In the genomic region with DNA sequence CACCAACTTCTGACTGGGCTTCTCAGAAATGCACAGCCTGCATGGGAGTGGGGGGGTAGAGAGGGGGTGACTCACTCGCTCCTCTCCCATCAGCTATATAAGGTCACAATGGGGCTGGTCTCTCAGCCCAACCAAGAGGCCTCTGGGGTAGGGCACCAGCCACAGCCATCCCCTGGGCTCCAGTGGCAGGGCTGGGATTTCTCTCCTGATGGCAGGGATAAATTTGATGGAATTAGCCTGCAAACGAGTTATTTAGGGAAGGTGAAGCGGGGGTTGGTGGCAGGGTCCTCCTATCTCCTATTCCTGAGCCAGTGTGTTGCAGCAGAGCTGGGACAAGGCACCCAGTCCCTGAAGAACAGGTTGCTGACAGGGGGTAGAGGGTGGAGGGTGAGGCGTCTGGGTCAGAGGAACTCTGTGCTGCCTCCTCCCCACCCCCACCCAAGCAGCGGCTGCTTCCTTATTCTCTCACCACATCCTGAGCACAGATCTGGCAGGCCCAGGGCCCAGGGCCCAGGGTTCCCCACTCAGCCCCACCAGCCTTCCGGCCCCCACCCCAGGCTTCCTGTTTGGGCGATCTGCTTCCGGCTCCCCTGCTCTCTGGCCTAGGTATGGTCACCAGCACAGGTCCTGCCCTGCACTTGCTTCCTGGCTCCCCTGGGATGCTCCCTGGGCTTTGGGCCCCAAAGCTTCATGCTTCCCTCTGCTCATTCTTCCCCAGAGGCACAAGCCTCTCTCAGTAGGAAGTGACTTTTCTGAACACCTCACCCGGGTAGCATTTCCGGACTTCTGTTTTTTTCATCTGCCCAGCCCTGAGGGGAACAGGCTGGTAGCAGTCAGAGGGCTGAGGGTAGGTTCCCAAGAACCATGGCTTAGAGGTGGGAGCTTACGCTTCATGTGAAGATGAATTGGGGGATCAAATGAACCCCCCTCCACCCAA, we compare ENCODE assay signal across 8 cellular contexts. TPM values are rescaled to one million over a fixed set of nuclear protein-coding genes. Genes with fewer than 3 reads are reported as not detected.
A peak's percentile ranks its signal among the peaks of the same experiment; 100 is the strongest.
DNase-seq lines count a peak whose midpoint lies in the region; ATAC-seq lines count a peak whose summit lies in the region.

No MANE protein-coding gene starts in this region.

- CTCF ChIA-PET in activated CD4-positive, alpha-beta memory T cell treated with anti-CD3 and anti-CD28 coated beads, Interleukin-2, amount 10 ng/mL, durations not matched to agents 7 days and 5 days (lab: Charles Lee) = interaction anchor here (0.7 to 15.7 kb wide), 7 partner anchors 10 to 232 kb away, joined by 3 to 626 read pairs (median 3); partner anchors contain the start of genes DHX16, MDC1, TUBB and VARS2

- H3K4me1 ChIP-seq in ectodermal cell (ENCODE audit: control insufficient read depth, insufficient read depth, low read length) = peaks cover 47% of the 10 kb centered on the region

- POLR2A ChIA-PET in activated CD4-positive, alpha-beta memory T cell treated with anti-CD3 and anti-CD28 coated beads, Interleukin-2, amount 10 ng/mL, durations not matched to agents 7 days and 5 days (lab: Charles Lee) = interaction anchor here (0.8 to 8.5 kb wide), 15 partner anchors 9 to 190 kb away, joined by 3 to 561 read pairs (median 5); partner anchors contain the start of genes DHX16, MDC1, MRPS18B and NRM

- H3K27ac Mint-ChIP-seq in activated CD4-positive, alpha-beta memory T cell treated with anti-CD3 and anti-CD28 coated beads, Interleukin-2, amount 10 ng/mL, durations not matched to agents 7 days and 5 days = peak overlapping the region; percentile 95

- H3K36me3 ChIP-seq in ectodermal cell (ENCODE audit: control insufficient read depth, insufficient read depth, low read length) = no peaks in the 10 kb centered on the region

- H3K36me3 Mint-ChIP-seq in activated CD4-positive, alpha-beta memory T cell treated with anti-CD3 and anti-CD28 coated beads, Interleukin-2, amount 10 ng/mL, durations not matched to agents 7 days and 5 days (ENCODE audit: low read depth) = peaks cover 83% of the 10 kb centered on the region

- H3K9me3 Mint-ChIP-seq in activated CD4-positive, alpha-beta memory T cell treated with anti-CD3 and anti-CD28 coated beads, Interleukin-2, amount 10 ng/mL, durations not matched to agents 7 days and 5 days = no peaks in the 10 kb centered on the region

- peak overlapping the region; percentile 93 for H3K4me3 Mint-ChIP-seq in activated CD4-positive, alpha-beta memory T cell treated with anti-CD3 and anti-CD28 coated beads, Interleukin-2, amount 10 ng/mL, durations not matched to agents 7 days and 5 days

- DNase-seq in EL (peak; percentile 92), H4 (ENCODE audit: low spot score) (peak; percentile 82), NAMALWA (ENCODE audit: low spot score) (peak; percentile 88), mesenteric fat pad (ENCODE audit: low spot score) (peak; percentile 94)
- peak; percentile 94 for DNase-seq in activated CD4-positive, alpha-beta memory T cell treated with anti-CD3 and anti-CD28 coated beads, Interleukin-2, amount 10 ng/mL, durations not matched to agents 7 days and 5 days
- peak; percentile 74 for DNase-seq in stimulated activated CD8-positive, alpha-beta memory T cell treated with anti-CD3 and anti-CD28 coated beads, Interleukin-12 subunit alpha, Interleukin-12 subunit beta, amount 100 ng/mL, for 4 hours (ENCODE audit: low read depth)

- H3K27me3 Mint-ChIP-seq in activated CD4-positive, alpha-beta memory T cell treated with anti-CD3 and anti-CD28 coated beads, Interleukin-2, amount 10 ng/mL, durations not matched to agents 7 days and 5 days = no peaks in the 10 kb centered on the region

- WGBS in ectodermal cell, 2 experiments = 40% methylated on average over 11 of the region's 11 CpGs

- ATAC-seq in GM18858 (IDR thresholded peaks at IDR 0.05; ENCODE audit: unreplicated experiment) = no peak

- no peaks in the 10 kb centered on the region for H3K27me3 ChIP-seq in ectodermal cell (ENCODE audit: control insufficient read depth, insufficient read depth, low read length, poor library complexity, severe bottlenecking)

- peak overlapping the region; percentile 40 for H3K4me3 ChIP-seq in ectodermal cell (ENCODE audit: insufficient read depth, low read depth, low read length)

- H3K9me3 ChIP-seq in ectodermal cell (ENCODE audit: control insufficient read depth, low read length) = no peaks in the 10 kb centered on the region

- H3K4me1 Mint-ChIP-seq in activated CD4-positive, alpha-beta memory T cell treated with anti-CD3 and anti-CD28 coated beads, Interleukin-2, amount 10 ng/mL, durations not matched to agents 7 days and 5 days = peaks cover 24% of the 10 kb centered on the region

- peak overlapping the region; percentile 70 for H3K27ac ChIP-seq in ectodermal cell (ENCODE audit: insufficient read depth, low read depth, low read length, poor library complexity, severe bottlenecking)

RNA-seq across cellular contexts. Expression of gene PPP1R18, which starts 4.0 kb away (rescaled TPM):
- 49.9 and 50.9 TPM in 2 replicates for total RNA-seq in H4 (2014; rRNA removed; shearing (Covaris generic))
- 100 to 1,000 TPM; 269 to 283 TPM for total RNA-seq in activated CD4-positive, alpha-beta memory T cell treated with anti-CD3 and anti-CD28 coated beads, Interleukin-2, amount 10 ng/mL, durations not matched to agents 7 days and 5 days
- 56.8 TPM for polyA plus RNA-seq in ectodermal cell (2013, experiment 1 of 4)
- polyA plus RNA-seq in ectodermal cell (2013, experiment 2 of 4) = 62.0 TPM
- 54.7 TPM for polyA plus RNA-seq in ectodermal cell (2013, experiment 3 of 4)
- polyA plus RNA-seq in ectodermal cell (2013, experiment 4 of 4) = 61.8 TPM
- 87.0 TPM for total RNA-seq in mesenteric fat pad

RNA-seq across cellular contexts. Expression of gene NRM, which starts 8.3 kb away (rescaled TPM):
- total RNA-seq in H4 (2014; rRNA removed; shearing (Covaris generic)) = 15.0 and 20.1 TPM in 2 replicates
- 10 to 100 TPM; 40.5 to 41.1 TPM for total RNA-seq in activated CD4-positive, alpha-beta memory T cell treated with anti-CD3 and anti-CD28 coated beads, Interleukin-2, amount 10 ng/mL, durations not matched to agents 7 days and 5 days
- 76.5 TPM for polyA plus RNA-seq in ectodermal cell (2013, experiment 1 of 4)
- polyA plus RNA-seq in ectodermal cell (2013, experiment 2 of 4) = 72.5 TPM
- polyA plus RNA-seq in ectodermal cell (2013, experiment 3 of 4) = 59.8 TPM
- polyA plus RNA-seq in ectodermal cell (2013, experiment 4 of 4) = 70.5 TPM
- total RNA-seq in mesenteric fat pad = 7.3 TPM

RNA-seq across cellular contexts. Expression of gene DHX16, which starts 9.6 kb away (rescaled TPM):
- total RNA-seq in H4 (2014; rRNA removed; shearing (Covaris generic)) = 29.9 and 32.6 TPM in 2 replicates
- 10 to 100 TPM; 35.6 to 37.6 TPM for total RNA-seq in activated CD4-positive, alpha-beta memory T cell treated with anti-CD3 and anti-CD28 coated beads, Interleukin-2, amount 10 ng/mL, durations not matched to agents 7 days and 5 days
- polyA plus RNA-seq in ectodermal cell (2013, experiment 1 of 4) = 36.3 TPM
- 34.9 TPM for polyA plus RNA-seq in ectodermal cell (2013, experiment 2 of 4)
- polyA plus RNA-seq in ectodermal cell (2013, experiment 3 of 4) = 29.0 TPM
- 29.8 TPM for polyA plus RNA-seq in ectodermal cell (2013, experiment 4 of 4)
- total RNA-seq in mesenteric fat pad = 27.2 TPM

RNA-seq across cellular contexts. Expression of gene MDC1, which starts 34.6 kb away (rescaled TPM):
- total RNA-seq in H4 (2014; rRNA removed; shearing (Covaris generic)) = 7.8 and 8.7 TPM in 2 replicates
- 10 to 100 TPM; 49.7 to 54.6 TPM for total RNA-seq in activated CD4-positive, alpha-beta memory T cell treated with anti-CD3 and anti-CD28 coated beads, Interleukin-2, amount 10 ng/mL, durations not matched to agents 7 days and 5 days
- 97.8 TPM for polyA plus RNA-seq in ectodermal cell (2013, experiment 1 of 4)
- polyA plus RNA-seq in ectodermal cell (2013, experiment 2 of 4) = 99.6 TPM
- polyA plus RNA-seq in ectodermal cell (2013, experiment 3 of 4) = 94.9 TPM
- polyA plus RNA-seq in ectodermal cell (2013, experiment 4 of 4) = 96.9 TPM
- total RNA-seq in mesenteric fat pad = 19.8 TPM

RNA-seq across cellular contexts. Expression of gene C6orf136, which starts 35.5 kb away (rescaled TPM):
- 2.9 and 6.0 TPM in 2 replicates for total RNA-seq in H4 (2014; rRNA removed; shearing (Covaris generic))
- total RNA-seq in activated CD4-positive, alpha-beta memory T cell treated with anti-CD3 and anti-CD28 coated beads, Interleukin-2, amount 10 ng/mL, durations not matched to agents 7 days and 5 days = 10 to 100 TPM; 21.7 to 24.4 TPM
- polyA plus RNA-seq in ectodermal cell (2013, experiment 1 of 4) = 17.3 TPM
- 17.0 TPM for polyA plus RNA-seq in ectodermal cell (2013, experiment 2 of 4)
- 13.2 TPM for polyA plus RNA-seq in ectodermal cell (2013, experiment 3 of 4)
- 15.6 TPM for polyA plus RNA-seq in ectodermal cell (2013, experiment 4 of 4)
- 12.4 TPM for total RNA-seq in mesenteric fat pad
